ENCODE assay signal across 9 cellular contexts in genomic region chr7:115009139-115009538, GRCh38.
DNase-seq lines count a peak whose midpoint lies in the region; ATAC-seq, FAIRE-seq and TF ChIP-seq lines count a peak whose summit lies in the region.
"Had no signal": no experiment of that assay in that cellular context is flagged by ENCODE, and none has a peak within 500 bp of the region (broad histone marks: within the 10 kb centered on the region; RNA-seq: fewer than 3 reads in every experiment).

No MANE protein-coding gene starts in this region.

- H3K9ac ChIP-seq in OCI-LY3 (ENCODE audit: low read length), result peak overlapping the region; percentile 32

- peak overlapping the region; percentile 65 for H3K4me2 ChIP-seq in OCI-LY3 (ENCODE audit: low read length)

- H4K20me1 ChIP-seq in OCI-LY3 (ENCODE audit: insufficient read depth, low read length), result peaks cover 76% of the 10 kb centered on the region

- no peaks in the 10 kb centered on the region for H3K27me3 ChIP-seq in OCI-LY3 (ENCODE audit: low read depth, low read length)
- H3K27me3 ChIP-seq in muscle layer of duodenum (ENCODE audit: low read depth, low read length), result no peaks in the 10 kb centered on the region
- H3K27me3 ChIP-seq in right atrium auricular region, result no peaks in the 10 kb centered on the region

- FAIRE-seq in frontal cortex (lab: Jason Lieb, UNC), result no peak
- FAIRE-seq: colon had no signal

- H3K9me3 ChIP-seq in OCI-LY3 (ENCODE audit: insufficient read depth, low read length), result no peaks in the 10 kb centered on the region
- no peaks in the 10 kb centered on the region for H3K9me3 ChIP-seq in muscle layer of duodenum (ENCODE audit: control insufficient read depth in 1 of 2, low read length in 2 of 2)
- no peaks in the 10 kb centered on the region for H3K9me3 ChIP-seq in right atrium auricular region

- TF ChIP-seq CTCF in OCI-LY3 (IDR thresholded peaks at IDR 0.05; ENCODE audit: low read depth, low read length), result no peak
- no peak for TF ChIP-seq CTCF in right atrium auricular region (IDR thresholded peaks at IDR 0.05)

- H3K79me2 ChIP-seq in OCI-LY3 (ENCODE audit: low read length), result peaks cover 92% of the 10 kb centered on the region

- H3K36me3 ChIP-seq in OCI-LY3 (replicated peaks; ENCODE audit: low read depth, low read length) (peaks cover 48% of the 10 kb centered on the region), muscle layer of duodenum (ENCODE audit: control insufficient read depth in 1 of 2, insufficient read depth in 2 of 2, low read length in 2 of 2) (no peaks in the 10 kb centered on the region), right atrium auricular region (no peaks in the 10 kb centered on the region)

- peak; percentile 70 for ATAC-seq in GM18870 (IDR thresholded peaks at IDR 0.05; ENCODE audit: unreplicated experiment)
- ATAC-seq in HG02623 (IDR thresholded peaks at IDR 0.05; ENCODE audit: unreplicated experiment), result peak; percentile 75

- H2AFZ ChIP-seq in OCI-LY3 (ENCODE audit: low read depth, low read length), result no peak overlapping the region

- DNase-seq in cortex of kidney (lab: John Stamatoyannopoulos, UW) (no peak), frontal cortex (ENCODE audit: low spot score in 2 of 2) (no peak), right atrium auricular region (ENCODE audit: low spot score) (no peak), HUDEP-2 (lab: John Stamatoyannopoulos, UW; ENCODE audit: unreplicated experiment in 76 of 76) (no peak)

- peaks cover 37% of the 10 kb centered on the region for H3K4me1 ChIP-seq in OCI-LY3 (ENCODE audit: low read length)
- H3K4me1 ChIP-seq in muscle layer of duodenum (ENCODE audit: control insufficient read depth in 1 of 2, insufficient read depth in 2 of 2, low read length in 2 of 2), result peaks cover 12 to 18% of the 10 kb centered on the region in 2 donors
- peaks cover 0 to 25% of the 10 kb centered on the region in 2 donors for H3K4me1 ChIP-seq in right atrium auricular region

- peak overlapping the region; percentile 41 for H3K4me3 ChIP-seq in OCI-LY3 (ENCODE audit: low read length)
- no peak overlapping the region for H3K4me3 ChIP-seq in muscle layer of duodenum (ENCODE audit: low read depth in 1 of 2, low read length in 2 of 2)
- no peak overlapping the region for H3K4me3 ChIP-seq in right atrium auricular region

- H3K27ac ChIP-seq in OCI-LY3 (ENCODE audit: low read length) (peak overlapping the region; percentile 62), muscle layer of duodenum (ENCODE audit: low read length) (peak overlapping the region; percentile 54), right atrium auricular region (peak overlapping the region in 1 of 2 donors; percentile 8)
